Comparison of ENCODE assay signal across 18 cellular contexts in genomic region chr17:78394209-78394608, GRCh38. TPM values are rescaled to one million over a fixed set of nuclear protein-coding genes. Genes with fewer than 3 reads are reported as not detected.
DNase-seq lines count a peak whose midpoint lies in the region; ATAC-seq and TF ChIP-seq lines count a peak whose summit lies in the region.
"Had no signal": no experiment of that assay in that cellular context is flagged by ENCODE, and none has a peak within 500 bp of the region (broad histone marks: within the 10 kb centered on the region; RNA-seq: fewer than 3 reads in every experiment).

No MANE protein-coding gene starts in this region.

- H3K9me3 Mint-ChIP-seq in nephron progenitor cell (no peaks in the 10 kb centered on the region), neural progenitor cell (no peaks in the 10 kb centered on the region)
- H3K9me3 Mint-ChIP-seq: CD4-positive, CD25-positive, alpha-beta regulatory T cell had no signal

- H4K20me1 ChIP-seq in hepatocyte (ENCODE audit: insufficient read depth, poor library complexity, severe bottlenecking): peaks cover 3% of the 10 kb centered on the region
- peaks cover 51% of the 10 kb centered on the region for H4K20me1 ChIP-seq in neural progenitor cell (ENCODE audit: low read depth)

- H3K36me3 ChIP-seq in hepatocyte (replicated peaks; ENCODE audit: insufficient read depth, low read depth) (no peaks in the 10 kb centered on the region), neural progenitor cell (no peaks in the 10 kb centered on the region)

- H2AFZ ChIP-seq in hepatocyte (no peak overlapping the region), neural progenitor cell (replicated peaks) (no peak overlapping the region)

- WGBS in hepatocyte (ENCODE audit: low lambda C conversion rate, missing lambda C conversion rate): 75% methylated on average over 4 of the region's 7 CpGs

- peaks cover 41% of the 10 kb centered on the region for H3K36me3 Mint-ChIP-seq in nephron progenitor cell (ENCODE audit: low read depth)
- H3K36me3 Mint-ChIP-seq in neural progenitor cell: peaks cover 24% of the 10 kb centered on the region

- H3K9me3 ChIP-seq in hepatocyte (ENCODE audit: low read depth): no peaks in the 10 kb centered on the region
- H3K9me3 ChIP-seq in neural progenitor cell (ENCODE audit: low read depth): no peaks in the 10 kb centered on the region
- H3K9me3 ChIP-seq: pancreas had no signal

- no peak for ATAC-seq in GM19328 (IDR thresholded peaks at IDR 0.05; ENCODE audit: unreplicated experiment)
- ATAC-seq: pancreas; stimulated activated naive CD8-positive, alpha-beta T cell treated with anti-CD3 and anti-CD28 coated beads, Interleukin-15, Interleukin-2, amounts not matched to agents 100 U/mL and 50 U/mL, for 24 hours had no signal

- H3K4me1 ChIP-seq in hepatocyte (ENCODE audit: insufficient read depth) (peaks cover 25% of the 10 kb centered on the region), neural progenitor cell (no peaks in the 10 kb centered on the region)

- H3K27me3 ChIP-seq in hepatocyte (no peaks in the 10 kb centered on the region), neural progenitor cell (no peaks in the 10 kb centered on the region)
- H3K27me3 ChIP-seq: pancreas had no signal

- no peak overlapping the region for H3K9ac ChIP-seq in neural progenitor cell
- H3K9ac ChIP-seq: KMS-11 had no signal

- H3K4me2 ChIP-seq in hepatocyte (no peak overlapping the region), neural progenitor cell (no peak overlapping the region)
- H3K4me2 ChIP-seq: KMS-11 had no signal

- no peaks in the 10 kb centered on the region for H3F3A ChIP-seq in neural progenitor cell (ENCODE audit: low read depth)

- no peaks in the 10 kb centered on the region for H3K9me2 ChIP-seq in hepatocyte (replicated peaks; ENCODE audit: insufficient read depth)

- H3K4me3 ChIP-seq in hepatocyte (no peak overlapping the region), neural progenitor cell (no peak overlapping the region)
- H3K4me3 ChIP-seq: pancreas had no signal

- DNase-seq in COLO668 (lab: John Stamatoyannopoulos, UW; ENCODE audit: unreplicated experiment): peak; percentile 75
- DNase-seq in NCI-H1105 treated with DMSO at 0.1 percent for 48 hours (lab: John Stamatoyannopoulos, UW): peak; percentile 97
- DNase-seq in NCI-H2196 (lab: John Stamatoyannopoulos, UW; ENCODE audit: unreplicated experiment): peak; percentile 92
- DNase-seq in hepatocyte (ENCODE audit: low spot score): no peak
- no peak for DNase-seq in nephron progenitor cell
- DNase-seq in activated CD4-positive, CD25-positive, alpha-beta regulatory T cell treated with anti-CD3 and anti-CD28 coated beads, Interleukin-2, amount 50 U/mL, for 72 hours: no peak
- DNase-seq in neural progenitor cell (ENCODE audit: low spot score): no peak
- DNase-seq: activated CD4-positive, alpha-beta T cell treated with anti-CD3 and anti-CD28 coated beads, Interleukin-2, amount 50 U/mL, for 1 hour; activated T-cell treated with anti-CD3 and anti-CD28 coated beads, Interleukin-2, amount 50 U/mL, for 48 hours; CD4-positive, CD25-positive, alpha-beta regulatory T cell; effector CD4-positive, alpha-beta T cell; hippocampal formation; NCI-H1694 treated with DMSO at 0.1 percent for 48 hours; stimulated activated naive CD8-positive, alpha-beta T cell treated with anti-CD3 and anti-CD28 coated beads, Interleukin-15, Interleukin-2, amounts not matched to agents 100 U/mL and 50 U/mL, for 24 hours; T-helper 9 cell had no signal

- H3K4me1 Mint-ChIP-seq in nephron progenitor cell (peaks cover 26% of the 10 kb centered on the region), neural progenitor cell (peaks cover 7% of the 10 kb centered on the region)

- H3K4me3 Mint-ChIP-seq in nephron progenitor cell (no peak overlapping the region), neural progenitor cell (no peak overlapping the region)
- H3K4me3 Mint-ChIP-seq: CD4-positive, CD25-positive, alpha-beta regulatory T cell had no signal

- H3K27ac Mint-ChIP-seq in nephron progenitor cell (no peak overlapping the region), neural progenitor cell (no peak overlapping the region)

- no peaks in the 10 kb centered on the region for H3K27me3 Mint-ChIP-seq in nephron progenitor cell (ENCODE audit: low read depth, poor library complexity)
- H3K27me3 Mint-ChIP-seq in neural progenitor cell (ENCODE audit: insufficient read depth, low read depth): no peaks in the 10 kb centered on the region
- H3K27me3 Mint-ChIP-seq: CD4-positive, CD25-positive, alpha-beta regulatory T cell had no signal

- no peak for TF ChIP-seq CTCF in hepatocyte (IDR thresholded peaks at IDR 0.05; ENCODE audit: poor library complexity)
- no peak for TF ChIP-seq CTCF in nephron progenitor cell (IDR thresholded peaks at IDR 0.05)
- no peak for TF ChIP-seq CTCF in neural progenitor cell (IDR thresholded peaks at IDR 0.05)

- peak overlapping the region; percentile 40 for H3K27ac ChIP-seq in hepatocyte
- H3K27ac ChIP-seq in neural progenitor cell: no peak overlapping the region
- H3K27ac ChIP-seq: KMS-11, pancreas had no signal

- H3K79me2 ChIP-seq in hepatocyte (peaks cover 84% of the 10 kb centered on the region), neural progenitor cell (ENCODE audit: low read depth) (peaks cover 74% of the 10 kb centered on the region)

RNA-seq across cellular contexts. Expression of gene PGS1, which starts 15.8 kb away (rescaled TPM):
- total RNA-seq in hepatocyte: 30.4 and 36.0 TPM in 2 replicates
- polyA plus RNA-seq in hepatocyte: 42.5 and 52.2 TPM in 2 replicates
- 45.2 and 65.7 TPM in 2 replicates for total RNA-seq in neural progenitor cell (ENCODE audit: low replicate concordance)

RNA-seq across cellular contexts. Expression of gene SOCS3, which starts 34.3 kb away (rescaled TPM):
- total RNA-seq in hepatocyte (130 and 172 TPM in 2 replicates), neural progenitor cell (ENCODE audit: low replicate concordance) (7.5 and 16.7 TPM in 2 replicates)
- 181 and 246 TPM in 2 replicates for polyA plus RNA-seq in hepatocyte

Comparison
In these comparisons a context has a peak if more than half of its experiments do, and no peak if none do; other contexts are left out.
1. DNase-seq: peak in COLO668 (single experiment), NCI-H1105 treated with DMSO at 0.1 percent for 48 hours (single experiment) and NCI-H2196 (single experiment); none in hepatocyte (single experiment), nephron progenitor cell (single experiment), activated CD4-positive, CD25-positive, alpha-beta regulatory T cell treated with anti-CD3 and anti-CD28 coated beads, Interleukin-2, amount 50 U/mL, for 72 hours (single experiment) and neural progenitor cell (single experiment).